ENCODE assay signal across 7 cellular contexts in genomic region chr17:54891176-54891821, GRCh38. TPM values are rescaled to one million over a fixed set of nuclear protein-coding genes. Genes with fewer than 3 reads are reported as not detected.
A peak's percentile ranks its signal among the peaks of the same experiment; 100 is the strongest.
DNase-seq lines count a peak whose midpoint lies in the region; ATAC-seq and TF ChIP-seq lines count a peak whose summit lies in the region.

No MANE protein-coding gene starts in this region.

- no peak for TF ChIP-seq POLR2A in gastroesophageal sphincter (IDR thresholded peaks at IDR 0.05)

- no peak overlapping the region for H3K27ac ChIP-seq in Panc1 (ENCODE audit: low read length)
- H3K27ac ChIP-seq in osteoblast (ENCODE audit: low read depth, low read length) = no peak overlapping the region
- no peak overlapping the region for H3K27ac ChIP-seq in gastroesophageal sphincter

- H3K27me3 ChIP-seq in Panc1 (ENCODE audit: control insufficient read depth, insufficient read depth, low read length) (no peaks in the 10 kb centered on the region), osteoblast (ENCODE audit: insufficient read depth, low read length) (no peaks in the 10 kb centered on the region), gastroesophageal sphincter (no peaks in the 10 kb centered on the region)

- CTCF ChIA-PET in Panc1 (lab: Charles Lee) = no interaction called here

- H3K4me3 ChIP-seq in Panc1 (ENCODE audit: low read depth in 2 of 2, low read length in 2 of 2) (no peak overlapping the region), osteoblast (ENCODE audit: insufficient read depth, low read length) (no peak overlapping the region), gastroesophageal sphincter (no peak overlapping the region)

- TF ChIP-seq CTCF in GM12873 (IDR thresholded peaks at IDR 0.05; ENCODE audit: insufficient read depth, low read depth, low read length, missing control alignments) (peak; percentile 20), Panc1 (IDR thresholded peaks at IDR 0.05) (peak; percentile 66), osteoblast (IDR thresholded peaks at IDR 0.05; ENCODE audit: extremely low read depth, low read depth, low read length) (peak; percentile 61), gastroesophageal sphincter (IDR thresholded peaks at IDR 0.05) (peak in 1 of 4 experiments; percentile 36)

- H3K36me3 ChIP-seq in Panc1 (ENCODE audit: control insufficient read depth, insufficient read depth, low read length) (no peaks in the 10 kb centered on the region), osteoblast (ENCODE audit: insufficient read depth, low read length) (no peaks in the 10 kb centered on the region), gastroesophageal sphincter (no peaks in the 10 kb centered on the region)

- H3K4me1 ChIP-seq in Panc1 (ENCODE audit: control insufficient read depth, insufficient read depth, low read length) = no peaks in the 10 kb centered on the region
- H3K4me1 ChIP-seq in osteoblast (ENCODE audit: insufficient read depth, low read length) = peaks cover 3% of the 10 kb centered on the region
- H3K4me1 ChIP-seq in gastroesophageal sphincter = no peaks in the 10 kb centered on the region

- H3K79me2 ChIP-seq in osteoblast (ENCODE audit: insufficient read depth, low read length) = no peaks in the 10 kb centered on the region

- WGBS in gastroesophageal sphincter (ENCODE audit: low coverage in 1 of 2), 2 donors = 0% methylated on average over 1 of the region's 1 CpG

- no peaks in the 10 kb centered on the region for H4K20me1 ChIP-seq in osteoblast (ENCODE audit: insufficient read depth, low read length)

- BruUV-seq in Panc1 (replicated peaks; lab: Mats Ljungman, UMichigan) = no TSS peak

- H2AFZ ChIP-seq in osteoblast (ENCODE audit: low read length) = no peak overlapping the region

- in situ Hi-C loops in Panc1 (cut with HindIII; ENCODE audit: low pct_unique_long_range_greater_than_20kb, low sequenced_read_pairs) = no loop called here

- ATAC-seq in Panc1 (peak; percentile 78), esophagus mucosa (peak; percentile 70), HG03378 (IDR thresholded peaks at IDR 0.05; ENCODE audit: unreplicated experiment) (no peak), gastroesophageal sphincter (no peak)

- no peaks in the 10 kb centered on the region for H3K9me3 ChIP-seq in Panc1 (ENCODE audit: control insufficient read depth, insufficient read depth, low read depth, low read length)
- H3K9me3 ChIP-seq in osteoblast (ENCODE audit: low read depth, low read length) = no peaks in the 10 kb centered on the region
- no peaks in the 10 kb centered on the region for H3K9me3 ChIP-seq in gastroesophageal sphincter

- intact Hi-C loops in Panc1 (cut with micrococcal nuclease; ENCODE audit: unreplicated experiment) = no loop called here

- TF ChIP-seq EP300 in gastroesophageal sphincter (IDR thresholded peaks at IDR 0.05) = no peak

- POLR2A ChIA-PET in Panc1 (lab: Charles Lee) = no interaction called here

- DNase-seq in LHCN-M2 (ENCODE audit: low read depth) (peak; percentile 83), Panc1 (ENCODE audit: low read depth, low spot score) (no peak), osteoblast (ENCODE audit: insufficient read length, low spot score, missing footprints) (peak; percentile 89)

- H3K4me2 ChIP-seq in osteoblast (ENCODE audit: insufficient read depth, low read length) = no peak overlapping the region

RNA-seq across cellular contexts. Expression of gene TOM1L1, which starts 9.4 kb away (rescaled TPM):
- total RNA-seq in LHCN-M2 (2014; rRNA removed) (28.9 and 29.9 TPM in 2 replicates), Panc1 (2021; ENCODE audit: unreplicated experiment) (53.9 TPM), esophagus mucosa (34.6 TPM), osteoblast (40.2 and 44.2 TPM in 2 replicates), gastroesophageal sphincter (10 to 100 TPM; 28.4 to 41.6 (median 30.0) TPM)
- polyA plus RNA-seq in LHCN-M2 (2012) = 9.9 TPM
- 31.9 TPM for polyA plus RNA-seq in Panc1 (2012; ENCODE audit: insufficient read length)

Comparison
In these comparisons a context has a peak if more than half of its experiments do, and no peak if none do; other contexts are left out.
1. ATAC-seq: peak in Panc1 (single experiment) and esophagus mucosa (single experiment); none in HG03378 (single experiment) and gastroesophageal sphincter (single experiment).